14 cellular contexts compared by ENCODE assay signal in genomic region chr19:39154626-39155100, GRCh38. TPM values are rescaled to one million over a fixed set of nuclear protein-coding genes. Genes with fewer than 3 reads are reported as not detected.
DNase-seq lines count a peak whose midpoint lies in the region; ATAC-seq and TF ChIP-seq lines count a peak whose summit lies in the region.
"Had no signal": no experiment of that assay in that cellular context is flagged by ENCODE, and none has a peak within 500 bp of the region (broad histone marks: within the 10 kb centered on the region; RNA-seq: fewer than 3 reads in every experiment).

No MANE protein-coding gene starts in this region.

- H3K4me1 ChIP-seq in body of pancreas, result peaks cover 54% of the 10 kb centered on the region
- peaks cover 25 to 41% of the 10 kb centered on the region in 2 donors for H3K4me1 ChIP-seq in left lung

- peak; percentile 56 for DNase-seq in SIG-M5 treated with dmso at 0.1 percent for 504 hours (lab: John Stamatoyannopoulos, UW; ENCODE audit: unreplicated experiment)
- DNase-seq in SIG-M5 (lab: John Stamatoyannopoulos, UW), result no peak
- DNase-seq in body of pancreas, result peak; percentile 87 to 92 (median 92)
- DNase-seq in left lung, result peak in 1 of 2 donors; percentile 41
- no peak for DNase-seq in type B pancreatic cell (ENCODE audit: extremely low spot score, unreplicated experiment)
- no peak for DNase-seq in cerebellar nuclear complex (lab: John Stamatoyannopoulos, UW)
- DNase-seq in T-cell, result no peak
- DNase-seq: ACHN; activated CD4-positive, alpha-beta T cell treated with anti-CD3 and anti-CD28 coated beads, Interleukin-2, amount 10 ng/mL, durations not matched to agents 7 days and 5 days; activated naive CD4-positive, alpha-beta T cell; cortex of kidney; NCI-H345; SHP77 treated with DMSO at 0.1 percent for 48 hours had no signal

- intact Hi-C loops in body of pancreas (cut with DNase I), result no loop called here
- intact Hi-C loops in left lung (cut with DNase I), result no loop called here

- TF ChIP-seq CTCF in body of pancreas (IDR thresholded peaks at IDR 0.05) (peak in 4 of 7 experiments; percentile 40 to 58 (median 50)), left lung (IDR thresholded peaks at IDR 0.05) (no peak), type B pancreatic cell (conservative IDR thresholded peaks at IDR 0.05) (no peak)

- ATAC-seq in body of pancreas (peak; percentile 92), left lung (peak; percentile 72), HG02852 (IDR thresholded peaks at IDR 0.05; ENCODE audit: unreplicated experiment) (no peak), T-cell (replicated peaks in 1 of 4) (no peak)

- H3K4me3 Mint-ChIP-seq in type B pancreatic cell (peak overlapping the region; percentile 87), T-cell (no peak overlapping the region)
- H3K4me3 Mint-ChIP-seq: activated CD4-positive, alpha-beta T cell treated with anti-CD3 and anti-CD28 coated beads, Interleukin-2, amount 10 ng/mL, durations not matched to agents 7 days and 5 days had no signal

- no peak for TF ChIP-seq POLR2A in body of pancreas (IDR thresholded peaks at IDR 0.05)

- WGBS in body of pancreas, 2 donors, result 5 to 14% methylated on average over 7 to 11 of the region's 11 CpGs

- no peaks in the 10 kb centered on the region for H3K27me3 Mint-ChIP-seq in type B pancreatic cell
- no peaks in the 10 kb centered on the region for H3K27me3 Mint-ChIP-seq in T-cell
- H3K27me3 Mint-ChIP-seq: activated CD4-positive, alpha-beta T cell treated with anti-CD3 and anti-CD28 coated beads, Interleukin-2, amount 10 ng/mL, durations not matched to agents 7 days and 5 days had no signal

- H3K27ac ChIP-seq in body of pancreas (peak overlapping the region; percentile 68 to 87 (median 81)), left lung (no peak overlapping the region)

- H3K4me3 ChIP-seq in body of pancreas, result no peak overlapping the region
- no peak overlapping the region for H3K4me3 ChIP-seq in left lung

- H3K27me3 ChIP-seq in body of pancreas, result no peaks in the 10 kb centered on the region
- no peaks in the 10 kb centered on the region for H3K27me3 ChIP-seq in left lung

- H3K9me3 ChIP-seq in body of pancreas (no peaks in the 10 kb centered on the region), left lung (no peaks in the 10 kb centered on the region)

- H3K36me3 ChIP-seq in body of pancreas (replicated peaks in 1 of 2; ENCODE audit: insufficient read depth in 1 of 2, low read depth in 2 of 2), result no peaks in the 10 kb centered on the region
- no peaks in the 10 kb centered on the region for H3K36me3 ChIP-seq in left lung

- H3K36me3 Mint-ChIP-seq in type B pancreatic cell (peaks cover 12% of the 10 kb centered on the region), T-cell (peaks cover 4% of the 10 kb centered on the region)

- CTCF ChIA-PET in T-cell (lab: Charles Lee), result interaction anchor here in 1 of 2 donors (0.6 kb wide), 1 partner anchor 415 kb away, joined by 3 read pairs; no protein-coding TSS in a partner anchor

- H3K9me3 Mint-ChIP-seq in type B pancreatic cell (peaks cover 5% of the 10 kb centered on the region), T-cell (no peaks in the 10 kb centered on the region)
- H3K9me3 Mint-ChIP-seq: activated CD4-positive, alpha-beta T cell treated with anti-CD3 and anti-CD28 coated beads, Interleukin-2, amount 10 ng/mL, durations not matched to agents 7 days and 5 days had no signal

- peak overlapping the region; percentile 99 for H3K27ac Mint-ChIP-seq in type B pancreatic cell
- no peak overlapping the region for H3K27ac Mint-ChIP-seq in T-cell
- H3K27ac Mint-ChIP-seq: activated CD4-positive, alpha-beta T cell treated with anti-CD3 and anti-CD28 coated beads, Interleukin-2, amount 10 ng/mL, durations not matched to agents 7 days and 5 days had no signal

- H3K4me1 Mint-ChIP-seq in type B pancreatic cell (ENCODE audit: unreplicated experiment), result peaks cover 59% of the 10 kb centered on the region
- H3K4me1 Mint-ChIP-seq in T-cell, result peaks cover 26 to 33% (median 32%) of the 10 kb centered on the region in 3 donors

- POLR2A ChIA-PET in T-cell (lab: Charles Lee), result no interaction called here

RNA-seq across cellular contexts. Expression of gene PAK4, which starts 29.1 kb away (rescaled TPM):
- total RNA-seq in body of pancreas, result 10 to 100 TPM; 18.9 to 40.2 TPM
- 10 to 100 TPM; 43.9 to 46.0 TPM for total RNA-seq in left lung
- 52.1 and 64.3 TPM in 2 replicates for total RNA-seq in type B pancreatic cell (ENCODE audit: low replicate concordance)
- 10 to 100 TPM in 3 of 5 donors, 1 to 10 TPM in 2; 8.6 to 16.8 (median 12.9) TPM for total RNA-seq in T-cell

RNA-seq across cellular contexts. Expression of gene NCCRP1, which starts 42.1 kb away (rescaled TPM):
- 1 to 10 TPM in 1 of 2 donors, under 1 TPM in 1; 0.66 to 7.8 TPM for total RNA-seq in body of pancreas
- not detected for total RNA-seq in left lung
- total RNA-seq in type B pancreatic cell (ENCODE audit: low replicate concordance), result 19.0 and 22.6 TPM in 2 replicates
- total RNA-seq in T-cell, result under 1 TPM in 3 of 5 donors, not detected in 2; 0.23 to 0.46 (median 0.41) TPM
- total RNA-seq: activated CD4-positive, alpha-beta T cell treated with anti-CD3 and anti-CD28 coated beads, Interleukin-2, amount 10 ng/mL, durations not matched to agents 7 days and 5 days had no signal

RNA-seq across cellular contexts. Expression of gene SYCN, which starts 49.4 kb away (rescaled TPM):
- total RNA-seq in body of pancreas (1,000 to 10,000 TPM; 2,614 to 5,793 TPM), left lung (not detected), type B pancreatic cell (ENCODE audit: low replicate concordance) (not detected in 2 replicates), T-cell (1 to 10 TPM in 2 of 5 donors, under 1 TPM in 1, not detected in 2; 0.82 to 1.7 (median 1.1) TPM)
- total RNA-seq: activated CD4-positive, alpha-beta T cell treated with anti-CD3 and anti-CD28 coated beads, Interleukin-2, amount 10 ng/mL, durations not matched to agents 7 days and 5 days had no signal

Comparison
In these comparisons a context has a peak if more than half of its experiments do, and no peak if none do; other contexts are left out.
1. DNase-seq: peak in SIG-M5 treated with dmso at 0.1 percent for 504 hours (single experiment) and body of pancreas (4 of 4); none in SIG-M5 (single experiment), type B pancreatic cell (single experiment), cerebellar nuclear complex (0 of 2) and T-cell (0 of 34).
2. ATAC-seq: peak in body of pancreas (single experiment) and left lung (single experiment); none in HG02852 (single experiment) and T-cell (0 of 4).
3. H3K27ac ChIP-seq: peak in body of pancreas (4 of 4); none in left lung (0 of 2).
4. CTCF ChIP-seq: peak in body of pancreas (4 of 7); none in left lung (0 of 2) and type B pancreatic cell (single experiment).
5. RNA of gene SYCN, which starts 49.4 kb away (total RNA-seq): 2,614 to 5,793 TPM in body of pancreas; 0.82 to 1.7 TPM in T-cell, not detected in left lung and not detected in type B pancreatic cell; every median in the first group is over 100 times any median in the second.